In the genomic region with DNA sequence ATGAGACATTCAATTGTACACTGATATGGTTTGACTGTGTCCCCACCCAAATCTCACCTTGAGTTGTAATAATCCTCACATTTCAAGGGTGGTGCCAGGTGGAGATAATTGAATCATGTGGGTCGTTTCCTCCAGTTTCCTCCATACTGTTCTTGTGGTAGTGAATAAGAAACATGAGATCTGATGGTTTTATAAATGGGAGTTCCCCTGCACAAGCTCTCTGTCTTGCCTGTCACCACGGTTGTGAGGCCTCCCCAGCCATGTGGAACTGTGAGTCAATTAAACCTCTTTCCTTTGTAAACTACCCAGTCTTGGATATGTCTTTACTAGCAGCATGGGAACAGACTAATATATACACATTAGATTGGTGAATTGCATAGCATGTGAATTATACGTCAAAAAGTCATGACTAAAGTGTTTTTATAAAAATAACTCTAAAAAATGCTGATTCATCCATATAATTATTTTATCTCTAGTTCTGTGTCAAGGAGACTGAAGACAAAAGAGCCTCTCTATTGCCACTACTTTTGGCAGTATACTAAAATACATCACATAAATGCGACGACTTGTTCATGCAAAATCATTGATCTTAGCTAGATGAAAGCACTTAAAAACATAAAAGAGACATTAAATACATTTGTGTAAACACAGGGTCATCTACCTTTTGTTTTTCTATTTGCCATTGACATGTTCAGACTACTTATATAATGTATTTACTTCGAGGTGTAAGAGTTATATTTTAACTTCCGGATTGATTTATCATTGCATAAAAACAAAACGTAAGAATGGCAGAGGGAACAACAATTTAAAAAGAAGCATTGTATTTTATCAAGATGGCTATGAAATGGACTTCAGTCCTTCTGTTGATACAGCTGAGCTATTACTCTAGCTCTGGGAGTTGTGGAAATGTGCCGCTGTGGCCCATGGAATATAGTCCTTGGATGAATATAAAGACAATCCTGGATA, we compare ENCODE assay signal across 1 cellular context.
TF ChIP-seq lines count a peak whose summit lies in the region.

No MANE protein-coding gene starts in this region.

TF ChIP-seq in HepG2, 621 proteins besides CTCF, POLR2A, EP300 and RAD21 (continued from another document and continues in another):
- TF ChIP-seq, protein P1, sequence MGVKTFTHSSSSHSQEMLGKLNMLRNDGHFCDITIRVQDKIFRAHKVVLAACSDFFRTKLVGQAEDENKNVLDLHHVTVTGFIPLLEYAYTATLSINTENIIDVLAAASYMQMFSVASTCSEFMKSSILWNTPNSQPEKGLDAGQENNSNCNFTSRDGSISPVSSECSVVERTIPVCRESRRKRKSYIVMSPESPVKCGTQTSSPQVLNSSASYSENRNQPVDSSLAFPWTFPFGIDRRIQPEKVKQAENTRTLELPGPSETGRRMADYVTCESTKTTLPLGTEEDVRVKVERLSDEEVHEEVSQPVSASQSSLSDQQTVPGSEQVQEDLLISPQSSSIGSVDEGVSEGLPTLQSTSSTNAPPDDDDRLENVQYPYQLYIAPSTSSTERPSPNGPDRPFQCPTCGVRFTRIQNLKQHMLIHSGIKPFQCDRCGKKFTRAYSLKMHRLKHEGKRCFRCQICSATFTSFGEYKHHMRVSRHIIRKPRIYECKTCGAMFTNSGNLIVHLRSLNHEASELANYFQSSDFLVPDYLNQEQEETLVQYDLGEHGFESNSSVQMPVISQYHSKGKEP (CRISPR knock-in tag; IDR thresholded peaks at IDR 0.05): no peak
- TF ChIP-seq NFIC (IDR thresholded peaks at IDR 0.05; ENCODE audit: low read length) (peak; percentile 88; the same call in 1 of the 2 replicates), CREM (IDR thresholded peaks at IDR 0.05) (peak; percentile 78), CREM (CRISPR knock-in tag; IDR thresholded peaks at IDR 0.05) (no peak), KLF9 (CRISPR knock-in tag; IDR thresholded peaks at IDR 0.05; ENCODE audit: low read depth) (no peak), PHF20 (CRISPR knock-in tag; IDR thresholded peaks at IDR 0.05) (no peak), NR2F1 (CRISPR knock-in tag; IDR thresholded peaks at IDR 0.05) (peak in 1 of 2 experiments; percentile 45; a peak in 1 of 4 replicates), ZNF589 (CRISPR knock-in tag; conservative IDR thresholded peaks at IDR 0.05) (no peak), HDAC1 (CRISPR knock-in tag; IDR thresholded peaks at IDR 0.05) (no peak), ZNF451 (CRISPR knock-in tag; IDR thresholded peaks at IDR 0.05) (no peak), MBNL3 (CRISPR knock-in tag; conservative IDR thresholded peaks at IDR 0.05) (no peak), EEA1 (CRISPR knock-in tag; IDR thresholded peaks at IDR 0.05; ENCODE audit: borderline replicate concordance) (no peak), ZNF460 (CRISPR knock-in tag; IDR thresholded peaks at IDR 0.05; ENCODE audit: borderline replicate concordance) (no peak), ZNF672 (CRISPR knock-in tag; IDR thresholded peaks at IDR 0.05) (no peak), HES4 (CRISPR knock-in tag; IDR thresholded peaks at IDR 0.05; ENCODE audit: borderline replicate concordance) (no peak), ZNF30 (CRISPR knock-in tag; IDR thresholded peaks at IDR 0.05) (no peak), SOX6 (IDR thresholded peaks at IDR 0.05) (no peak), SOX6 (CRISPR knock-in tag; IDR thresholded peaks at IDR 0.05) (peak; percentile 91), MTA1 (CRISPR knock-in tag; IDR thresholded peaks at IDR 0.05; ENCODE audit: borderline replicate concordance) (no peak), MIER2 (CRISPR knock-in tag; IDR thresholded peaks at IDR 0.05) (no peak), ZNF34 (CRISPR knock-in tag; IDR thresholded peaks at IDR 0.05; ENCODE audit: borderline replicate concordance) (no peak), ZNF564 (CRISPR knock-in tag; IDR thresholded peaks at IDR 0.05) (no peak), FOXA3 (CRISPR knock-in tag; IDR thresholded peaks at IDR 0.05) (peak; percentile 86), POGZ (CRISPR knock-in tag; IDR thresholded peaks at IDR 0.05) (0 out of 2 replicates have a peak, but pooled peaks have one; percentile 18), HOXA3 (CRISPR knock-in tag; IDR thresholded peaks at IDR 0.05) (no peak), HNRNPL (IDR thresholded peaks at IDR 0.05; ENCODE audit: low read depth, low read length) (no peak), ZNF329 (CRISPR knock-in tag; IDR thresholded peaks at IDR 0.05; ENCODE audit: low read depth) (no peak), RARA (CRISPR knock-in tag; IDR thresholded peaks at IDR 0.05) (peak; percentile 46; the same call in 1 of the 2 replicates), NCOA2 (CRISPR knock-in tag; IDR thresholded peaks at IDR 0.05) (peak; percentile 72; the same call in 1 of the 2 replicates), ZNF83 (CRISPR knock-in tag; IDR thresholded peaks at IDR 0.05; ENCODE audit: borderline replicate concordance) (no peak), ASH2L (IDR thresholded peaks at IDR 0.05; ENCODE audit: insufficient read length, low read depth, low read length) (no peak), TEAD3 (CRISPR knock-in tag; optimal IDR thresholded peaks at IDR 0.05; ENCODE audit: borderline replicate concordance) (peak; percentile 15), ZNF724P (CRISPR knock-in tag; IDR thresholded peaks at IDR 0.05; ENCODE audit: borderline replicate concordance) (no peak), NONO (IDR thresholded peaks at IDR 0.05) (no peak), NONO (CRISPR knock-in tag; conservative IDR thresholded peaks at IDR 0.05) (no peak), HIVEP1 (CRISPR knock-in tag; IDR thresholded peaks at IDR 0.05) (no peak), ZNF232 (CRISPR knock-in tag; IDR thresholded peaks at IDR 0.05; ENCODE audit: borderline replicate concordance) (no peak), ZNF253 (CRISPR knock-in tag; IDR thresholded peaks at IDR 0.05; ENCODE audit: borderline replicate concordance) (no peak), CENPX (CRISPR knock-in tag; IDR thresholded peaks at IDR 0.05) (no peak), ARNTL (CRISPR knock-in tag; IDR thresholded peaks at IDR 0.05) (no peak), ZNF607 (CRISPR knock-in tag; IDR thresholded peaks at IDR 0.05; ENCODE audit: borderline replicate concordance) (no peak), ZNF251 (CRISPR knock-in tag; IDR thresholded peaks at IDR 0.05) (no peak), POLR2AphosphoS5 (IDR thresholded peaks at IDR 0.05; ENCODE audit: low read depth, low read length) (no peak), ZBTB7A (CRISPR knock-in tag; IDR thresholded peaks at IDR 0.05) (no peak), NFE2L2 (IDR thresholded peaks at IDR 0.05; ENCODE audit: low read length) (peak; percentile 37)
- TF ChIP-seq, protein P2, sequence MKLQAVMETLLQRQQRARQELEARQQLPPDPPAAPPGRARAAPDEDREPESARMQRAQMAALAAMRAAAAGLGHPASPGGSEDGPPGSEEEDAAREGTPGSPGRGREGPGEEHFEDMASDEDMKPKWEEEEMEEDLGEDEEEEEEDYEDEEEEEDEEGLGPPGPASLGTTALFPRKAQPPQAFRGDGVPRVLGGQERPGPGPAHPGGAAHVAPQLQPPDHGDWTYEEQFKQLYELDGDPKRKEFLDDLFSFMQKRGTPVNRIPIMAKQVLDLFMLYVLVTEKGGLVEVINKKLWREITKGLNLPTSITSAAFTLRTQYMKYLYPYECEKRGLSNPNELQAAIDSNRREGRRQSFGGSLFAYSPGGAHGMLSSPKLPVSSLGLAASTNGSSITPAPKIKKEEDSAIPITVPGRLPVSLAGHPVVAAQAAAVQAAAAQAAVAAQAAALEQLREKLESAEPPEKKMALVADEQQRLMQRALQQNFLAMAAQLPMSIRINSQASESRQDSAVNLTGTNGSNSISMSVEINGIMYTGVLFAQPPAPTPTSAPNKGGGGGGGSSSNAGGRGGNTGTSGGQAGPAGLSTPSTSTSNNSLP (IDR thresholded peaks at IDR 0.05; ENCODE audit: low read depth, low read length): peak; percentile 74
- TF ChIP-seq, protein P3, sequence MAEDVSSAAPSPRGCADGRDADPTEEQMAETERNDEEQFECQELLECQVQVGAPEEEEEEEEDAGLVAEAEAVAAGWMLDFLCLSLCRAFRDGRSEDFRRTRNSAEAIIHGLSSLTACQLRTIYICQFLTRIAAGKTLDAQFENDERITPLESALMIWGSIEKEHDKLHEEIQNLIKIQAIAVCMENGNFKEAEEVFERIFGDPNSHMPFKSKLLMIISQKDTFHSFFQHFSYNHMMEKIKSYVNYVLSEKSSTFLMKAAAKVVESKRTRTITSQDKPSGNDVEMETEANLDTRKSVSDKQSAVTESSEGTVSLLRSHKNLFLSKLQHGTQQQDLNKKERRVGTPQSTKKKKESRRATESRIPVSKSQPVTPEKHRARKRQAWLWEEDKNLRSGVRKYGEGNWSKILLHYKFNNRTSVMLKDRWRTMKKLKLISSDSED (CRISPR knock-in tag; IDR thresholded peaks at IDR 0.05): no peak
- TF ChIP-seq, protein P4, sequence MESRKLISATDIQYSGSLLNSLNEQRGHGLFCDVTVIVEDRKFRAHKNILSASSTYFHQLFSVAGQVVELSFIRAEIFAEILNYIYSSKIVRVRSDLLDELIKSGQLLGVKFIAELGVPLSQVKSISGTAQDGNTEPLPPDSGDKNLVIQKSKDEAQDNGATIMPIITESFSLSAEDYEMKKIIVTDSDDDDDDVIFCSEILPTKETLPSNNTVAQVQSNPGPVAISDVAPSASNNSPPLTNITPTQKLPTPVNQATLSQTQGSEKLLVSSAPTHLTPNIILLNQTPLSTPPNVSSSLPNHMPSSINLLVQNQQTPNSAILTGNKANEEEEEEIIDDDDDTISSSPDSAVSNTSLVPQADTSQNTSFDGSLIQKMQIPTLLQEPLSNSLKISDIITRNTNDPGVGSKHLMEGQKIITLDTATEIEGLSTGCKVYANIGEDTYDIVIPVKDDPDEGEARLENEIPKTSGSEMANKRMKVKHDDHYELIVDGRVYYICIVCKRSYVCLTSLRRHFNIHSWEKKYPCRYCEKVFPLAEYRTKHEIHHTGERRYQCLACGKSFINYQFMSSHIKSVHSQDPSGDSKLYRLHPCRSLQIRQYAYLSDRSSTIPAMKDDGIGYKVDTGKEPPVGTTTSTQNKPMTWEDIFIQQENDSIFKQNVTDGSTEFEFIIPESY (CRISPR knock-in tag; IDR thresholded peaks at IDR 0.05): no peak
- TF ChIP-seq, protein P5, sequence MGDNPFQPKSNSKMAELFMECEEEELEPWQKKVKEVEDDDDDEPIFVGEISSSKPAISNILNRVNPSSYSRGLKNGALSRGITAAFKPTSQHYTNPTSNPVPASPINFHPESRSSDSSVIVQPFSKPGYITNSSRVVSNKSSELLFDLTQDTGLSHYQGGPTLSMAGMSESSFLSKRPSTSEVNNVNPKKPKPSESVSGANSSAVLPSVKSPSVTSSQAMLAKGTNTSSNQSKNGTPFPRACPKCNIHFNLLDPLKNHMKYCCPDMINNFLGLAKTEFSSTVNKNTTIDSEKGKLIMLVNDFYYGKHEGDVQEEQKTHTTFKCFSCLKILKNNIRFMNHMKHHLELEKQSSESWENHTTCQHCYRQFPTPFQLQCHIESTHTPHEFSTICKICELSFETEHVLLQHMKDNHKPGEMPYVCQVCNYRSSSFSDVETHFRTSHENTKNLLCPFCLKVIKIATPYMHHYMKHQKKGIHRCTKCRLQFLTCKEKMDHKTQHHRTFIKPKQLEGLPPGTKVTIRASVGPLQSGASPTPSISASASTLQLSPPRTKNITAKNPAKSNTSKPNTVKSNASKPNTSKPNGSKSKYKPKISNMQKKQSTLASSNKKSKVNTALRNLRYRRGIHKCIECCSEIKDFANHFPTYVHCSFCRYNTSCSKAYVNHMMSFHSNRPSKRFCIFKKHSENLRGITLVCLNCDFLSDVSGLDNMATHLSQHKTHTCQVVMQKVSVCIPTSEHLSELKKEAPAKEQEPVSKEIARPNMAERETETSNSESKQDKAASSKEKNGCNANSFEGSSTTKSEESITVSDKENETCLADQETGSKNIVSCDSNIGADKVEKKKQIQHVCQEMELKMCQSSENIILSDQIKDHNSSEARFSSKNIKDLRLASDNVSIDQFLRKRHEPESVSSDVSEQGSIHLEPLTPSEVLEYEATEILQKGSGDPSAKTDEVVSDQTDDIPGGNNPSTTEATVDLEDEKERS (CRISPR knock-in tag; IDR thresholded peaks at IDR 0.05): 0 out of 2 replicates have a peak, but pooled peaks have one; percentile 34
- TF ChIP-seq, protein P6, sequence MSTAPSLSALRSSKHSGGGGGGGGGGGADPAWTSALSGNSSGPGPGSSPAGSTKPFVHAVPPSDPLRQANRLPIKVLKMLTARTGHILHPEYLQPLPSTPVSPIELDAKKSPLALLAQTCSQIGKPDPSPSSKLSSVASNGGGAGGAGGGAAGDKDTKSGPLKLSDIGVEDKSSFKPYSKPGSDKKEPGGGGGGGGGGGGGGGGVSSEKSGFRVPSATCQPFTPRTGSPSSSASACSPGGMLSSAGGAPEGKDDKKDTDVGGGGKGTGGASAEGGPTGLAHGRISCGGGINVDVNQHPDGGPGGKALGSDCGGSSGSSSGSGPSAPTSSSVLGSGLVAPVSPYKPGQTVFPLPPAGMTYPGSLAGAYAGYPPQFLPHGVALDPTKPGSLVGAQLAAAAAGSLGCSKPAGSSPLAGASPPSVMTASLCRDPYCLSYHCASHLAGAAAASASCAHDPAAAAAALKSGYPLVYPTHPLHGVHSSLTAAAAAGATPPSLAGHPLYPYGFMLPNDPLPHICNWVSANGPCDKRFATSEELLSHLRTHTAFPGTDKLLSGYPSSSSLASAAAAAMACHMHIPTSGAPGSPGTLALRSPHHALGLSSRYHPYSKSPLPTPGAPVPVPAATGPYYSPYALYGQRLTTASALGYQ (CRISPR knock-in tag; IDR thresholded peaks at IDR 0.05): no peak
- TF ChIP-seq, protein P7, sequence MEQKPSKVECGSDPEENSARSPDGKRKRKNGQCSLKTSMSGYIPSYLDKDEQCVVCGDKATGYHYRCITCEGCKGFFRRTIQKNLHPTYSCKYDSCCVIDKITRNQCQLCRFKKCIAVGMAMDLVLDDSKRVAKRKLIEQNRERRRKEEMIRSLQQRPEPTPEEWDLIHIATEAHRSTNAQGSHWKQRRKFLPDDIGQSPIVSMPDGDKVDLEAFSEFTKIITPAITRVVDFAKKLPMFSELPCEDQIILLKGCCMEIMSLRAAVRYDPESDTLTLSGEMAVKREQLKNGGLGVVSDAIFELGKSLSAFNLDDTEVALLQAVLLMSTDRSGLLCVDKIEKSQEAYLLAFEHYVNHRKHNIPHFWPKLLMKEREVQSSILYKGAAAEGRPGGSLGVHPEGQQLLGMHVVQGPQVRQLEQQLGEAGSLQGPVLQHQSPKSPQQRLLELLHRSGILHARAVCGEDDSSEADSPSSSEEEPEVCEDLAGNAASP (CRISPR knock-in tag; IDR thresholded peaks at IDR 0.05; ENCODE audit: borderline replicate concordance): no peak
- TF ChIP-seq, protein P8, sequence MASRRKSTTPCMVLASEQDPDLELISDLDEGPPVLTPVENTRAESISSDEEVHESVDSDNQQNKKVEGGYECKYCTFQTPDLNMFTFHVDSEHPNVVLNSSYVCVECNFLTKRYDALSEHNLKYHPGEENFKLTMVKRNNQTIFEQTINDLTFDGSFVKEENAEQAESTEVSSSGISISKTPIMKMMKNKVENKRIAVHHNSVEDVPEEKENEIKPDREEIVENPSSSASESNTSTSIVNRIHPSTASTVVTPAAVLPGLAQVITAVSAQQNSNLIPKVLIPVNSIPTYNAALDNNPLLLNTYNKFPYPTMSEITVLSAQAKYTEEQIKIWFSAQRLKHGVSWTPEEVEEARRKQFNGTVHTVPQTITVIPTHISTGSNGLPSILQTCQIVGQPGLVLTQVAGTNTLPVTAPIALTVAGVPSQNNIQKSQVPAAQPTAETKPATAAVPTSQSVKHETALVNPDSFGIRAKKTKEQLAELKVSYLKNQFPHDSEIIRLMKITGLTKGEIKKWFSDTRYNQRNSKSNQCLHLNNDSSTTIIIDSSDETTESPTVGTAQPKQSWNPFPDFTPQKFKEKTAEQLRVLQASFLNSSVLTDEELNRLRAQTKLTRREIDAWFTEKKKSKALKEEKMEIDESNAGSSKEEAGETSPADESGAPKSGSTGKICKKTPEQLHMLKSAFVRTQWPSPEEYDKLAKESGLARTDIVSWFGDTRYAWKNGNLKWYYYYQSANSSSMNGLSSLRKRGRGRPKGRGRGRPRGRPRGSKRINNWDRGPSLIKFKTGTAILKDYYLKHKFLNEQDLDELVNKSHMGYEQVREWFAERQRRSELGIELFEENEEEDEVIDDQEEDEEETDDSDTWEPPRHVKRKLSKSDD (CRISPR knock-in tag; IDR thresholded peaks at IDR 0.05; ENCODE audit: low read depth): no peak
